36 cellular contexts compared by ENCODE assay signal in the genomic region with DNA sequence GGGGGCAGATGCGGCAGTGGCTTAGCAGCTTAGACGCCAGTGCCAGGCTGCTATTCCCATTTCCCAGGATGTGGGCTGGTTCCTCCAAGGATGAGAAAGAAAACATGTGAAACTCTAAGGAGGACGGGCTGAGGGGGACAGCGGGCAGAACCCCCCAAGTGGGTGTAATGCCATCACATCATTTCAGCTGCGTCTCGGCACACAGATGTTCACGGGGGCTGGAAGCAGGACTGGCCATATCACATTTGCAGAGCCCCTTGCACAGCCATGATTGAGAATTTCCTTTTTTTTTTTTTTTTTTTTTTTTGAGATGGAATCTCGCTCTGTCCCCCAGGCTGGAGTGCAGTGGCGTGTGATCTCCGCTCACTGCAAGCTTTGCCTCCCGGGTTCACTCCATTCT. TPM values are rescaled to one million over a fixed set of nuclear protein-coding genes. Genes with fewer than 3 reads are reported as not detected.
"Had no signal": no experiment of that assay in that cellular context is flagged by ENCODE, and none has a peak within 500 bp of the region (broad histone marks: within the 10 kb centered on the region; RNA-seq: fewer than 3 reads in every experiment).

No MANE protein-coding gene starts in this region.

- ATAC-seq: activated naive CD4-positive, alpha-beta T cell treated with anti-CD3 and anti-CD28 coated beads, Interleukin-2, amount 50 U/mL, for 72 hours; activated naive CD8-positive, alpha-beta T cell treated with anti-CD3 and anti-CD28 coated beads, Interleukin-2, amount 50 U/mL, for 24 hours; activated T-cell treated with anti-CD3 and anti-CD28 coated beads, Interleukin-2, amount 50 U/mL, for 4 hours; activated T-cell treated with anti-CD3 and anti-CD28 coated beads, Interleukin-2, amount 50 U/mL, for 72 hours; activated T-helper 17 cell treated with anti-CD3 and anti-CD28 coated beads, Interleukin-2, amount 50 U/mL, for 72 hours; body of pancreas had no signal

- H3K4me1 ChIP-seq: adrenal gland, ascending aorta, body of pancreas, breast epithelium had no signal

- H3K36me3 ChIP-seq: adrenal gland, ascending aorta, brain microvascular endothelial cell, breast epithelium, cardiac muscle cell had no signal

- H3K27me3 ChIP-seq: adrenal gland, ascending aorta, body of pancreas, brain microvascular endothelial cell, breast epithelium, cardiac muscle cell had no signal

- H3K27ac ChIP-seq: adrenal gland, ascending aorta, body of pancreas, brain microvascular endothelial cell, breast epithelium, cardiac muscle cell had no signal

- FAIRE-seq: astrocyte, bronchial epithelial cell had no signal

- H3K4me3 ChIP-seq: adrenal gland, ascending aorta, body of pancreas, breast epithelium, cardiac muscle cell had no signal

- DNase-seq: activated effector memory CD4-positive, alpha-beta T cell treated with anti-CD3 and anti-CD28 coated beads, Interleukin-2, amount 50 U/mL, for 16 hours; activated effector memory CD4-positive, alpha-beta T cell treated with Interleukin-2 at 50 U/mL for 16 hours; activated gamma-delta T cell; activated gamma-delta T cell treated with Interleukin-2 at 50 U/mL for 16 hours; activated naive CD4-positive, alpha-beta T cell; activated naive CD4-positive, alpha-beta T cell treated with anti-CD3 and anti-CD28 coated beads for 36 hours; activated naive CD4-positive, alpha-beta T cell treated with anti-CD3 and anti-CD28 coated beads, Interleukin-2, amount 10 ng/mL, durations not matched to agents 7 days and 5 days; activated naive CD4-positive, alpha-beta T cell treated with anti-CD3 and anti-CD28 coated beads, Interleukin-2, amount 50 U/mL, for 16 hours; activated naive CD4-positive, alpha-beta T cell treated with Interleukin-2 at 50 U/mL for 16 hours; activated naive CD8-positive, alpha-beta T cell treated with anti-CD3 and anti-CD28 coated beads for 36 hours; activated naive CD8-positive, alpha-beta T cell treated with anti-CD3 and anti-CD28 coated beads, Interleukin-2, amount 10 ng/mL, durations not matched to agents 7 days and 5 days; activated naive CD8-positive, alpha-beta T cell treated with anti-CD3 and anti-CD28 coated beads, Interleukin-2, amount 50 U/mL, for 24 hours; activated T-cell treated with anti-CD3 and anti-CD28 coated beads, Interleukin-2, amount 50 U/mL, for 1 hour; activated T-cell treated with anti-CD3 and anti-CD28 coated beads, Interleukin-2, amount 50 U/mL, for 24 hours; activated T-cell treated with anti-CD3 and anti-CD28 coated beads, Interleukin-2, amount 50 U/mL, for 4 hours; activated T-cell treated with anti-CD3 and anti-CD28 coated beads, Interleukin-2, amount 50 U/mL, for 48 hours; activated T-cell treated with anti-CD3 and anti-CD28 coated beads, Interleukin-2, amount 50 U/mL, for 72 hours; adrenal gland; amniotic stem cell; amygdala; anterior cingulate cortex; aorta; body of pancreas; brain microvascular endothelial cell; caudate nucleus; central memory CD4-positive, alpha-beta T cell; cerebellar nuclear complex had no signal

- H3K9me3 ChIP-seq: adrenal gland, body of pancreas had no signal

RNA-seq across cellular contexts. Expression of gene GINS2, which starts 15.3 kb away (rescaled TPM):
- total RNA-seq: ascending aorta had no signal

RNA-seq across cellular contexts. Expression of gene C16orf74, which starts 46.9 kb away (rescaled TPM):
- total RNA-seq: activated T-helper 1 cell treated with anti-CD3 and anti-CD28 coated beads, Interleukin-12 subunit alpha, Interleukin-12 subunit beta, Interleukin-2, Interleukin-4 antibody, amounts not matched to agents 30 ng/mL and 10 ng/mL and 1 ng/mL, durations not matched to agents 14 hours and 24 hours and 36 hours; activated T-helper 2 cell treated with anti-CD3 and anti-CD28 coated beads, Interferon-gamma antibody, Interleukin-2, Interleukin-4, amounts not matched to agents 10 μg/mL and 5 μg/mL and 100 μg/mL, durations not matched to agents 14 hours and 24 hours and 36 hours; ascending aorta had no signal
